Comparison of ENCODE assay signal across 1 cellular context in the genomic region with DNA sequence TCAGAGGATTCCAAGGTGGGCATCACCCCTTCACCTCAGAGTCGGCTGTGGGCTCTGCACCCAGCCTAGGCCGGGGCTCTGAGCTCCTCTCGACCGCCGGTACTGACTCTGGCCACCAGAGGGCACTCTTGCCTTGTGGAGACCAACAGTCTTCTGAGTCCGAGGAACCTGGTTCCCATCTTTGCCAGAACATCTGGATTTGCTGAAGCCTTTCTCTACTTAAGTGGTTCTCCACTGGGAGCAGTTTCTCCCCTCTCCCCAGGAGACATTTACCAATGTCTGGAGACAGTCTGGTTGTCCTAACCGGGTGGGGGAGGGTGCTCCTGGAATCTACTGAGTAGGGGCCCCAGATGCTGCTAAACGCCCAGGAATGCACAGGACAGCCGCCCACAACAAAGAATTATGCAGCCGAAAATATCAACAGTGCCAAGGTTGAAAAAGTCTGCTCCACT.
A peak's percentile ranks its signal among the peaks of the same experiment; 100 is the strongest.
TF ChIP-seq lines count a peak whose summit lies in the region.

No MANE protein-coding gene starts in this region.

TF ChIP-seq in HepG2, 621 proteins besides CTCF, POLR2A, EP300 and RAD21 (continued from another document):
- TF ChIP-seq ZNF782 (CRISPR knock-in tag; IDR thresholded peaks at IDR 0.05; ENCODE audit: borderline replicate concordance) (no peak), TEAD3 (CRISPR knock-in tag; optimal IDR thresholded peaks at IDR 0.05; ENCODE audit: borderline replicate concordance) (peak; percentile 16), ZNF788 (CRISPR knock-in tag; IDR thresholded peaks at IDR 0.05; ENCODE audit: borderline replicate concordance) (0 out of 2 replicates have a peak, but pooled peaks have one; percentile 34), ZNF589 (CRISPR knock-in tag; conservative IDR thresholded peaks at IDR 0.05) (no peak), NFIB (CRISPR knock-in tag; IDR thresholded peaks at IDR 0.05; ENCODE audit: borderline replicate concordance) (no peak), U2AF2 (IDR thresholded peaks at IDR 0.05; ENCODE audit: low read depth, low read length) (no peak), ZSCAN9 (CRISPR knock-in tag; IDR thresholded peaks at IDR 0.05; ENCODE audit: borderline replicate concordance) (no peak), ZSCAN30 (CRISPR knock-in tag; IDR thresholded peaks at IDR 0.05) (no peak), CBFB (CRISPR knock-in tag; IDR thresholded peaks at IDR 0.05) (no peak), KDM1A (CRISPR knock-in tag; IDR thresholded peaks at IDR 0.05) (no peak), IRF2 (CRISPR knock-in tag; IDR thresholded peaks at IDR 0.05) (0 out of 2 replicates have a peak, but pooled peaks have one; percentile 23), KDM2A (CRISPR knock-in tag; IDR thresholded peaks at IDR 0.05; ENCODE audit: borderline replicate concordance, low read depth) (peak; percentile 29; the same call in 1 of the 2 replicates), GZF1 (CRISPR knock-in tag; IDR thresholded peaks at IDR 0.05) (no peak), NFE2L2 (IDR thresholded peaks at IDR 0.05; ENCODE audit: low read length) (no peak)
- TF ChIP-seq, protein P1, sequence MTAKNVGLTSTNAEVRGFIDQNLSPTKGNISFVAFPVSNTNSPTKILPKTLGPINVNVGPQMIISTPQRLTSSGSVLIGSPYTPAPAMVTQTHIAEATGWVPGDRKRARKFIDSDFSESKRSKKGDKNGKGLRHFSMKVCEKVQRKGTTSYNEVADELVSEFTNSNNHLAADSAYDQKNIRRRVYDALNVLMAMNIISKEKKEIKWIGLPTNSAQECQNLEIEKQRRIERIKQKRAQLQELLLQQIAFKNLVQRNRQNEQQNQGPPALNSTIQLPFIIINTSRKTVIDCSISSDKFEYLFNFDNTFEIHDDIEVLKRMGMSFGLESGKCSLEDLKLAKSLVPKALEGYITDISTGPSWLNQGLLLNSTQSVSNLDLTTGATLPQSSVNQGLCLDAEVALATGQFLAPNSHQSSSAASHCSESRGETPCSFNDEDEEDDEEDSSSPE (CRISPR knock-in tag; IDR thresholded peaks at IDR 0.05): no peak
